2 cellular contexts compared by ENCODE assay signal in the genomic region with DNA sequence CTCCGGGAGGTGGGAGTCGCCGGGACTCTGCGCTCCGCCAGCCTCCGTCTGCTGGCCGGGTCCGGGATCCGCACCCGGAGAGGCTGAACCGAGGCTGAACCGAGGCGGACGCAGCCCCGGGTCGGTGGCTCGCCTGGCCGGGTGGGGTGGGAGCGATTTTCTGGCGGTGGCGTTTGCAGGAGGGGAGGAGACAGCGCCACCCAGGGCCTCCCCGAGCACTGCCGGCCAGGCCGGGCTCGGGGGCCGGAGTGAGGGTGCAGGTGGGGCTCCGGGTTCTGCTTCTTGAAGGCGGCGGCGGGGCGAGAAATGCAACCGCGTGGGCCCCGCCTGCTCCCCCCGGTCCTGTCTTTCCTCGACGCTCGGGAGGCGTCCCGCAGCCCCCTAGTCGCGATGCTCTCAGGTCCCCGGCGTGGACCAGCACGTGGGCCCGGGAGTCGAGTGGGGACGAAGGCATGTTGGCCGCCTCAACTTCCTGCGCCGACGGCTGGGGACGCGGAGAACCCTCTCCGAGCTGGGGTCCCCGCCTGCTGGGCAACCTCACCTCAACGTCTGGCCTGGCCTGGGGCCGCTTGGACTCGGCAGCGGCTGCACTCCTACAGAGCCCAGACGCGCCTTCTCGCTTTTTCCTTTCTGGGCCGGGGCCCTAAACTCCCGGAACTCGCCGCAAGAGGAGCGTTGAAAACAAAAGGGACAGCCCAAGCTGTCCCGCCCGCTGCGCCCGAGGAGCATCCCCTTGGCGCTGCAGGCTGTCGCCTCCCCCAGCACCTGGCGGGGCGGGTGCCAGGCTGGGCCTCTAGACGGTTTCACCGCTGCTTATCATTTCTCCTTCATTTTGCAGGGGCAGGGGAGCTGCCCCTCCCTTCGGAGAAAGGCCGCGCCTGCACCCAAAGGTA.
TF ChIP-seq lines count a peak whose summit lies in the region.

No MANE protein-coding gene starts in this region.

TF ChIP-seq in A549, 52 proteins besides CTCF, POLR2A, EP300 and RAD21:
- no peak for TF ChIP-seq RFX5 (IDR thresholded peaks at IDR 0.05)
- TF ChIP-seq BHLHE40 (IDR thresholded peaks at IDR 0.05; ENCODE audit: low read depth, low read length), result no peak
- TF ChIP-seq CBX8 (IDR thresholded peaks at IDR 0.05), result no peak
- TF ChIP-seq ESRRA (IDR thresholded peaks at IDR 0.05; ENCODE audit: borderline replicate concordance, low read length), result no peak
- TF ChIP-seq SMC3 (IDR thresholded peaks at IDR 0.05), result peak; percentile 27; the same call in 2 of the 3 replicates
- TF ChIP-seq CHD2 (IDR thresholded peaks at IDR 0.05; ENCODE audit: low read length, partially characterized antibody), result no peak
- no peak for TF ChIP-seq ZSCAN20 (CRISPR knock-in tag; IDR thresholded peaks at IDR 0.05)
- no peak for TF ChIP-seq HOXB13 (CRISPR knock-in tag; IDR thresholded peaks at IDR 0.05; ENCODE audit: low read depth)
- TF ChIP-seq, protein P1, sequence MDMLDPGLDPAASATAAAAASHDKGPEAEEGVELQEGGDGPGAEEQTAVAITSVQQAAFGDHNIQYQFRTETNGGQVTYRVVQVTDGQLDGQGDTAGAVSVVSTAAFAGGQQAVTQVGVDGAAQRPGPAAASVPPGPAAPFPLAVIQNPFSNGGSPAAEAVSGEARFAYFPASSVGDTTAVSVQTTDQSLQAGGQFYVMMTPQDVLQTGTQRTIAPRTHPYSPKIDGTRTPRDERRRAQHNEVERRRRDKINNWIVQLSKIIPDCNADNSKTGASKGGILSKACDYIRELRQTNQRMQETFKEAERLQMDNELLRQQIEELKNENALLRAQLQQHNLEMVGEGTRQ (IDR thresholded peaks at IDR 0.05), result no peak
- TF ChIP-seq, protein P2, sequence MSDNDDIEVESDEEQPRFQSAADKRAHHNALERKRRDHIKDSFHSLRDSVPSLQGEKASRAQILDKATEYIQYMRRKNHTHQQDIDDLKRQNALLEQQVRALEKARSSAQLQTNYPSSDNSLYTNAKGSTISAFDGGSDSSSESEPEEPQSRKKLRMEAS (IDR thresholded peaks at IDR 0.05), result peak; percentile 51; the same call in 1 of the 2 replicates
- no peak for TF ChIP-seq FOSB (CRISPR knock-in tag; IDR thresholded peaks at IDR 0.05)
- TF ChIP-seq, protein P3, sequence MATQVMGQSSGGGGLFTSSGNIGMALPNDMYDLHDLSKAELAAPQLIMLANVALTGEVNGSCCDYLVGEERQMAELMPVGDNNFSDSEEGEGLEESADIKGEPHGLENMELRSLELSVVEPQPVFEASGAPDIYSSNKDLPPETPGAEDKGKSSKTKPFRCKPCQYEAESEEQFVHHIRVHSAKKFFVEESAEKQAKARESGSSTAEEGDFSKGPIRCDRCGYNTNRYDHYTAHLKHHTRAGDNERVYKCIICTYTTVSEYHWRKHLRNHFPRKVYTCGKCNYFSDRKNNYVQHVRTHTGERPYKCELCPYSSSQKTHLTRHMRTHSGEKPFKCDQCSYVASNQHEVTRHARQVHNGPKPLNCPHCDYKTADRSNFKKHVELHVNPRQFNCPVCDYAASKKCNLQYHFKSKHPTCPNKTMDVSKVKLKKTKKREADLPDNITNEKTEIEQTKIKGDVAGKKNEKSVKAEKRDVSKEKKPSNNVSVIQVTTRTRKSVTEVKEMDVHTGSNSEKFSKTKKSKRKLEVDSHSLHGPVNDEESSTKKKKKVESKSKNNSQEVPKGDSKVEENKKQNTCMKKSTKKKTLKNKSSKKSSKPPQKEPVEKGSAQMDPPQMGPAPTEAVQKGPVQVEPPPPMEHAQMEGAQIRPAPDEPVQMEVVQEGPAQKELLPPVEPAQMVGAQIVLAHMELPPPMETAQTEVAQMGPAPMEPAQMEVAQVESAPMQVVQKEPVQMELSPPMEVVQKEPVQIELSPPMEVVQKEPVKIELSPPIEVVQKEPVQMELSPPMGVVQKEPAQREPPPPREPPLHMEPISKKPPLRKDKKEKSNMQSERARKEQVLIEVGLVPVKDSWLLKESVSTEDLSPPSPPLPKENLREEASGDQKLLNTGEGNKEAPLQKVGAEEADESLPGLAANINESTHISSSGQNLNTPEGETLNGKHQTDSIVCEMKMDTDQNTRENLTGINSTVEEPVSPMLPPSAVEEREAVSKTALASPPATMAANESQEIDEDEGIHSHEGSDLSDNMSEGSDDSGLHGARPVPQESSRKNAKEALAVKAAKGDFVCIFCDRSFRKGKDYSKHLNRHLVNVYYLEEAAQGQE (IDR thresholded peaks at IDR 0.05), result no peak
- no peak for TF ChIP-seq HOXB5 (CRISPR knock-in tag; IDR thresholded peaks at IDR 0.05)
- TF ChIP-seq KDM1A (IDR thresholded peaks at IDR 0.05; ENCODE audit: low read depth), result no peak
- no peak for TF ChIP-seq SREBF2 (IDR thresholded peaks at IDR 0.05)
- TF ChIP-seq E2F6 (IDR thresholded peaks at IDR 0.05; ENCODE audit: borderline replicate concordance, low read depth), result 0 out of 2 replicates have a peak, but pooled peaks have one; percentile 22
- no peak for TF ChIP-seq GATA3 (IDR thresholded peaks at IDR 0.05; ENCODE audit: borderline replicate concordance)
- TF ChIP-seq KDM5A (IDR thresholded peaks at IDR 0.05), result no peak

TF ChIP-seq in K562, 482 proteins besides CTCF, POLR2A, EP300 and RAD21:
- TF ChIP-seq PTTG1 (tag; IDR thresholded peaks at IDR 0.05; ENCODE audit: low read depth), result no peak
- peak in 1 of 2 experiments; percentile 28 for TF ChIP-seq E2F6 (IDR thresholded peaks at IDR 0.05; ENCODE audit: borderline replicate concordance in 1 of 2, extremely low read depth in 1 of 2, insufficient read depth in 1 of 2, insufficient read length in 1 of 2, low read depth in 1 of 2, low read length in 1 of 2, poor library complexity in 1 of 2, severe bottlenecking in 1 of 2)
